In genomic region chr4:168830777-168831512, GRCh38 we compare ENCODE assay signal across 8 cellular contexts.
DNase-seq lines count a peak whose midpoint lies in the region; ATAC-seq and TF ChIP-seq lines count a peak whose summit lies in the region.

No MANE protein-coding gene starts in this region.

- H3K9me2 ChIP-seq in GM23338 (ENCODE audit: insufficient read depth), result no peaks in the 10 kb centered on the region
- no peaks in the 10 kb centered on the region for H3K9me2 ChIP-seq in PC-3 (replicated peaks; ENCODE audit: low read length)

- H3K36me3 ChIP-seq in GM23338 (ENCODE audit: insufficient read depth) (no peaks in the 10 kb centered on the region), PC-3 (ENCODE audit: low read depth, low read length) (no peaks in the 10 kb centered on the region; the same call in 1 of the 2 replicates)

- H3K79me2 ChIP-seq in GM23338 (replicated peaks; ENCODE audit: insufficient read depth), result peaks cover 14% of the 10 kb centered on the region
- H3K79me2 ChIP-seq in PC-3 (ENCODE audit: low read length), result peaks cover 40% of the 10 kb centered on the region

- no peak overlapping the region for H3K27ac ChIP-seq in GM23338 (ENCODE audit: low read depth)
- H3K27ac ChIP-seq in PC-3 (ENCODE audit: low read length), result no peak overlapping the region
- peak overlapping the region; percentile 75 for H3K27ac ChIP-seq in epithelial cell of prostate

- no peaks in the 10 kb centered on the region for H3K9me3 Mint-ChIP-seq in GM23338

- H3K4me1 ChIP-seq in GM23338 (ENCODE audit: insufficient read depth) (0 out of 2 replicates have a peak, but pooled peaks cover under 1% of the 10 kb centered on the region), PC-3 (ENCODE audit: insufficient read depth, low read length) (peaks cover 21% of the 10 kb centered on the region; the same call in 1 of the 2 replicates)

- H3K4me2 ChIP-seq in GM23338 (peak overlapping the region; percentile 97), PC-3 (ENCODE audit: low read length) (peak overlapping the region; percentile 96)

- peaks cover 28% of the 10 kb centered on the region for H3K27me3 ChIP-seq in GM23338 (ENCODE audit: insufficient read depth)
- H3K27me3 ChIP-seq in PC-3 (ENCODE audit: low read length), result no peaks in the 10 kb centered on the region

- peak overlapping the region; percentile 85 for H3K9ac ChIP-seq in PC-3 (ENCODE audit: low read length)

- no TSS peak for BruUV-seq in PC-3 (replicated peaks; lab: Mats Ljungman, UMichigan)

- H3K4me3 Mint-ChIP-seq in GM23338, result peak overlapping the region; percentile 97

- POLR2A ChIA-PET in PC-3 (lab: Charles Lee; ENCODE audit: unreplicated experiment), result interaction anchor here (0.6 to 0.9 kb wide), 3 partner anchors 14 to 117 kb away, joined by 3 to 5 read pairs (median 5); no protein-coding TSS in a partner anchor

- H2AFZ ChIP-seq in GM23338, result peak overlapping the region; percentile 99; the same call in 1 of the 2 replicates
- H2AFZ ChIP-seq in PC-3 (ENCODE audit: low read length), result peak overlapping the region; percentile 96

- H3K9me3 ChIP-seq in PC-3 (ENCODE audit: low read length), result no peaks in the 10 kb centered on the region

- intact Hi-C loops in PC-3 (cut with micrococcal nuclease) (loop anchor here (1.0 to 10.0 kb wide), 5 partner anchors 14 to 244 kb away; no protein-coding TSS in a partner anchor), sciatic nerve (cut with DNase I) (no loop called here)

- H4K20me1 ChIP-seq in GM23338 (replicated peaks; ENCODE audit: insufficient read depth) (peaks cover 5% of the 10 kb centered on the region; the same call in 1 of the 2 replicates), PC-3 (ENCODE audit: low read length) (peaks cover 10% of the 10 kb centered on the region; the same call in 1 of the 2 replicates)

- peak overlapping the region; percentile 92 for H3K4me3 ChIP-seq in GM23338
- peak overlapping the region; percentile 96 for H3K4me3 ChIP-seq in PC-3 (ENCODE audit: low read length)

- ATAC-seq in GM23338 (no peak; the same call in 2 of the 3 replicates), PC-3 (peak; percentile 42), sciatic nerve (peak; percentile 41), HG03095 (IDR thresholded peaks at IDR 0.05; ENCODE audit: unreplicated experiment) (no peak), GM18511 (IDR thresholded peaks at IDR 0.05; ENCODE audit: unreplicated experiment) (no peak)

- peaks cover 28% of the 10 kb centered on the region for H3K4me1 Mint-ChIP-seq in GM23338

- H3F3A ChIP-seq in GM23338 (replicated peaks; ENCODE audit: low read depth) (0 out of 2 replicates have a peak, but pooled peaks cover 5% of the 10 kb centered on the region), PC-3 (ENCODE audit: low read length, unreplicated experiment) (no peaks in the 10 kb centered on the region)

- H3K36me3 Mint-ChIP-seq in GM23338 (ENCODE audit: low read depth), result no peaks in the 10 kb centered on the region

- peaks cover 10% of the 10 kb centered on the region for H3K27me3 Mint-ChIP-seq in GM23338 (ENCODE audit: insufficient read depth, low read depth, poor library complexity)

- no peak overlapping the region for H3K27ac Mint-ChIP-seq in GM23338

- TF ChIP-seq CTCF in GM23338 (conservative IDR thresholded peaks at IDR 0.05; ENCODE audit: low read depth in 2 of 2) (no peak), PC-3 (conservative IDR thresholded peaks at IDR 0.05; ENCODE audit: low read depth, low read length) (no peak), GM20000 (IDR thresholded peaks at IDR 0.05; ENCODE audit: extremely low read depth, missing control alignments) (no peak)

- CTCF ChIA-PET in PC-3 (lab: Charles Lee), result no interaction called here

- DNase-seq in GM23338 (ENCODE audit: low spot score), result no peak
- DNase-seq in PC-3, result peak; percentile 35
- no peak for DNase-seq in epithelial cell of prostate (ENCODE audit: low read depth, low spot score)
- DNase-seq in sciatic nerve (ENCODE audit: low spot score), result no peak
- no peak for DNase-seq in stimulated activated naive CD4-positive, alpha-beta T cell treated with Interleukin-2 at 50 U/mL for 16 hours (lab: John Stamatoyannopoulos, UW)
- DNase-seq in GM20000 (ENCODE audit: low spot score), result no peak

TF ChIP-seq in GM23338, 12 proteins besides CTCF, POLR2A, EP300 and RAD21 (continues in another document):
- TF ChIP-seq EZH2phosphoT487 (IDR thresholded peaks at IDR 0.05; ENCODE audit: unreplicated experiment) (no peak), CREB1 (CRISPR knock-in tag; IDR thresholded peaks at IDR 0.05; ENCODE audit: low read depth) (no peak), ZNF331 (CRISPR knock-in tag; IDR thresholded peaks at IDR 0.05; ENCODE audit: low read depth) (no peak), REST (IDR thresholded peaks at IDR 0.05; ENCODE audit: unreplicated experiment) (no peak)

Comparison
In these comparisons a context has a peak if more than half of its experiments do, and no peak if none do; other contexts are left out.
1. ATAC-seq: peak in PC-3 (single experiment) and sciatic nerve (single experiment); none in GM23338 (single experiment), HG03095 (single experiment) and GM18511 (single experiment).